Comparison of ENCODE assay signal across 24 cellular contexts in the genomic region with DNA sequence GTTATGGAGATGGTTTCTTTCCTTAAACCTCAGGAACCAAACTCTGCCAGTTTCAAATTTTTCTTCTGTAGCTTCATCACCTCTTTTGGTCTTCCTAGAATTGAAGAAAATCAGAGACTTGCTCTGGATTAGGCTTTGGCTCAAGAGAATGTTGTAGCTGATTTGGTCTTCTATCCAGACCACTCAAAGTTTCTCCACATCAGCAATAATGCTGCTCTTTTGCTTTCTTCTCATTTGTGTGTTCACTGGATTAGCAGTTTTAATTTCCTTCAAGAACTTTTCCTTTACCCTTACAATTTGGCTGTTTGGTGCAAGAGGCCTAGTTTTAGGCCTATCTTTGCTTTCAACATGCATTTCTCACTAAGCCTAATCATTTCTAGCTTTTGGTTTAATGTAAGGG.
DNase-seq lines count a peak whose midpoint lies in the region; ATAC-seq, FAIRE-seq and TF ChIP-seq lines count a peak whose summit lies in the region.
"Had no signal": no experiment of that assay in that cellular context is flagged by ENCODE, and none has a peak within 500 bp of the region (broad histone marks: within the 10 kb centered on the region; RNA-seq: fewer than 3 reads in every experiment).

No MANE protein-coding gene starts in this region.

- no peak for TF ChIP-seq POLR2A in HepG2 (IDR thresholded peaks at IDR 0.05; ENCODE audit: insufficient read depth in 1 of 2, low read depth in 2 of 2, low read length in 2 of 2)
- TF ChIP-seq POLR2A in right lobe of liver (IDR thresholded peaks at IDR 0.05): no peak

- POLR2A ChIA-PET in HepG2 (lab: Yijun Ruan, JAX): no interaction called here

- ATAC-seq in HepG2 (no peak), right lobe of liver (no peak)

- H3K36me3 Mint-ChIP-seq in nephron progenitor cell (ENCODE audit: low read depth): peaks cover 5% of the 10 kb centered on the region
- H3K36me3 Mint-ChIP-seq: CD14-positive monocyte; CD4-positive, alpha-beta memory T cell; CD4-positive, CD25-positive, alpha-beta regulatory T cell; CD8-positive, alpha-beta memory T cell had no signal

- H3K27ac ChIP-seq in HepG2 (ENCODE audit: extremely low read length, insufficient read depth, low read length) (no peak overlapping the region), right lobe of liver (no peak overlapping the region)
- H3K27ac ChIP-seq: 22Rv1, BLaER1 had no signal

- H3K9me3 ChIP-seq in HepG2 (ENCODE audit: low read length) (no peaks in the 10 kb centered on the region), right lobe of liver (no peaks in the 10 kb centered on the region)
- H3K9me3 ChIP-seq: BE2C, BLaER1 had no signal

- DNase-seq in HepG2 (ENCODE audit: low spot score): no peak
- DNase-seq in right lobe of liver: no peak
- DNase-seq in nephron progenitor cell: no peak
- peak; percentile 36 for DNase-seq in retina
- no peak for DNase-seq in NCI-H69 (lab: John Stamatoyannopoulos, UW)
- DNase-seq in DMS79 (lab: John Stamatoyannopoulos, UW): no peak
- DNase-seq: ACHN; BE2C; C1 segment of cervical spinal cord; CD4-positive, alpha-beta memory T cell; CD4-positive, CD25-positive, alpha-beta regulatory T cell; CD8-positive, alpha-beta memory T cell; COR-L47; DMS 273 treated with DMSO at 0.1 percent for 48 hours; DMS153; DMS53; DMS79 treated with DMSO at 0.1 percent for 48 hours; GF-D8 had no signal

- H3K9me3 Mint-ChIP-seq in nephron progenitor cell: peaks cover 8% of the 10 kb centered on the region

- peaks cover 4% of the 10 kb centered on the region for H3K27me3 Mint-ChIP-seq in nephron progenitor cell (ENCODE audit: low read depth, poor library complexity)
- H3K27me3 Mint-ChIP-seq: CD4-positive, alpha-beta memory T cell; CD4-positive, CD25-positive, alpha-beta regulatory T cell had no signal

- H3K27me3 ChIP-seq in HepG2 (ENCODE audit: control insufficient read depth in 1 of 2, insufficient read depth in 2 of 2, low read length in 2 of 2) (no peaks in the 10 kb centered on the region), right lobe of liver (no peaks in the 10 kb centered on the region)
- H3K27me3 ChIP-seq: BE2C, BLaER1 had no signal

- H4K20me1 ChIP-seq in HepG2 (ENCODE audit: insufficient read depth, low read length): no peaks in the 10 kb centered on the region
- H4K20me1 ChIP-seq: BLaER1 had no signal

- H3K4me1 ChIP-seq in HepG2 (ENCODE audit: insufficient read depth, low read length) (no peaks in the 10 kb centered on the region), right lobe of liver (no peaks in the 10 kb centered on the region)
- H3K4me1 ChIP-seq: BE2C had no signal

- H3K27ac Mint-ChIP-seq in nephron progenitor cell: peak overlapping the region; percentile 7
- H3K27ac Mint-ChIP-seq: CD14-positive monocyte; CD4-positive, CD25-positive, alpha-beta regulatory T cell; CD8-positive, alpha-beta memory T cell had no signal

- TF ChIP-seq RAD21 in HepG2 (CRISPR knock-in tag; IDR thresholded peaks at IDR 0.05): no peak

- H2AFZ ChIP-seq in HepG2 (ENCODE audit: low read length): no peak overlapping the region

- no peaks in the 10 kb centered on the region for H3K79me2 ChIP-seq in HepG2 (ENCODE audit: insufficient read depth, low read length)

- no peak for TF ChIP-seq CTCF in HepG2 (CRISPR knock-in tag; IDR thresholded peaks at IDR 0.05)
- TF ChIP-seq CTCF in right lobe of liver (IDR thresholded peaks at IDR 0.05): no peak
- TF ChIP-seq CTCF in nephron progenitor cell (IDR thresholded peaks at IDR 0.05): no peak

- no peak for FAIRE-seq in HepG2 (lab: Jason Lieb, UNC)
- FAIRE-seq: G401.6, GM12891, GM19239 had no signal

- in situ Hi-C loops in HepG2 (cut with HindIII; ENCODE audit: extremely low pct_ligation_motif_present, low pct_unique_long_range_greater_than_20kb): no loop called here

- H3K4me2 ChIP-seq in HepG2 (ENCODE audit: low read depth, low read length): no peak overlapping the region
- H3K4me2 ChIP-seq: BLaER1 had no signal

- peaks cover under 1% of the 10 kb centered on the region for H3K4me1 Mint-ChIP-seq in nephron progenitor cell
- H3K4me1 Mint-ChIP-seq: CD14-positive monocyte; CD4-positive, alpha-beta memory T cell; CD4-positive, CD25-positive, alpha-beta regulatory T cell; CD8-positive, alpha-beta memory T cell had no signal

- intact Hi-C loops in HepG2 (cut with micrococcal nuclease; ENCODE audit: unreplicated experiment): no loop called here
- intact Hi-C loops in right lobe of liver (cut with DNase I): no loop called here

- H3K9ac ChIP-seq in HepG2 (ENCODE audit: insufficient read depth, low read depth, low read length): no peak overlapping the region
- H3K9ac ChIP-seq: BLaER1 had no signal

- TF ChIP-seq EP300 in HepG2 (IDR thresholded peaks at IDR 0.05; ENCODE audit: low read depth in 2 of 2, low read length in 2 of 2) (no peak), HepG2 (CRISPR knock-in tag; IDR thresholded peaks at IDR 0.05; ENCODE audit: borderline replicate concordance) (no peak)

- H3K4me3 ChIP-seq in HepG2 (replicated peaks in 1 of 3; ENCODE audit: insufficient read depth in 1 of 3, low read depth in 2 of 3, low read length in 3 of 3) (no peak overlapping the region), right lobe of liver (no peak overlapping the region)
- H3K4me3 ChIP-seq: BLaER1 had no signal

- CTCF ChIA-PET in HepG2 (lab: Yijun Ruan, JAX; ENCODE audit: low intra/inter-chr PET ratio, low total read pairs): no interaction called here

- H3K36me3 ChIP-seq in HepG2 (replicated peaks in 1 of 2; ENCODE audit: control insufficient read depth in 1 of 2, insufficient read depth in 2 of 2, low read length in 2 of 2) (no peaks in the 10 kb centered on the region), right lobe of liver (no peaks in the 10 kb centered on the region)
- H3K36me3 ChIP-seq: BE2C, BLaER1 had no signal

- no TSS peak for BruUV-seq in HepG2 (replicated peaks; lab: Mats Ljungman, UMichigan)

- no peak overlapping the region for H3K4me3 Mint-ChIP-seq in nephron progenitor cell
- H3K4me3 Mint-ChIP-seq: CD14-positive monocyte; CD4-positive, alpha-beta memory T cell; CD4-positive, CD25-positive, alpha-beta regulatory T cell; CD8-positive, alpha-beta memory T cell had no signal

TF ChIP-seq in HepG2, 621 proteins besides CTCF, POLR2A, EP300 and RAD21:
- TF ChIP-seq, protein P1, sequence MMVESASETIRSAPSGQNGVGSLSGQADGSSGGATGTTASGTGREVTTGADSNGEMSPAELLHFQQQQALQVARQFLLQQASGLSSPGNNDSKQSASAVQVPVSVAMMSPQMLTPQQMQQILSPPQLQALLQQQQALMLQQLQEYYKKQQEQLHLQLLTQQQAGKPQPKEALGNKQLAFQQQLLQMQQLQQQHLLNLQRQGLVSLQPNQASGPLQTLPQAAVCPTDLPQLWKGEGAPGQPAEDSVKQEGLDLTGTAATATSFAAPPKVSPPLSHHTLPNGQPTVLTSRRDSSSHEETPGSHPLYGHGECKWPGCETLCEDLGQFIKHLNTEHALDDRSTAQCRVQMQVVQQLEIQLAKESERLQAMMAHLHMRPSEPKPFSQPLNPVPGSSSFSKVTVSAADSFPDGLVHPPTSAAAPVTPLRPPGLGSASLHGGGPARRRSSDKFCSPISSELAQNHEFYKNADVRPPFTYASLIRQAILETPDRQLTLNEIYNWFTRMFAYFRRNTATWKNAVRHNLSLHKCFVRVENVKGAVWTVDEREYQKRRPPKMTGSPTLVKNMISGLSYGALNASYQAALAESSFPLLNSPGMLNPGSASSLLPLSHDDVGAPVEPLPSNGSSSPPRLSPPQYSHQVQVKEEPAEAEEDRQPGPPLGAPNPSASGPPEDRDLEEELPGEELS (CRISPR knock-in tag; IDR thresholded peaks at IDR 0.05): no peak
- TF ChIP-seq SIN3B (IDR thresholded peaks at IDR 0.05; ENCODE audit: low read length) (no peak), FOXP1 (IDR thresholded peaks at IDR 0.05) (no peak), FOXP1 (CRISPR knock-in tag; IDR thresholded peaks at IDR 0.05) (no peak), ARNT (IDR thresholded peaks at IDR 0.05) (no peak), ARID2 (CRISPR knock-in tag; IDR thresholded peaks at IDR 0.05; ENCODE audit: borderline replicate concordance) (no peak), ZNF136 (CRISPR knock-in tag; IDR thresholded peaks at IDR 0.05; ENCODE audit: low read depth) (no peak), ZBTB21 (CRISPR knock-in tag; IDR thresholded peaks at IDR 0.05) (no peak), MAFF (IDR thresholded peaks at IDR 0.05; ENCODE audit: low read depth, low read length) (peak; percentile 58; the same call in 1 of the 2 replicates), MAFK (conservative IDR thresholded peaks at IDR 0.05 in 1 of 2, IDR thresholded peaks at IDR 0.05 in 1 of 2; ENCODE audit: low read length in 2 of 2) (peak; percentile 66 to 67; a peak in 3 of 4 replicates)
